In the genomic region with DNA sequence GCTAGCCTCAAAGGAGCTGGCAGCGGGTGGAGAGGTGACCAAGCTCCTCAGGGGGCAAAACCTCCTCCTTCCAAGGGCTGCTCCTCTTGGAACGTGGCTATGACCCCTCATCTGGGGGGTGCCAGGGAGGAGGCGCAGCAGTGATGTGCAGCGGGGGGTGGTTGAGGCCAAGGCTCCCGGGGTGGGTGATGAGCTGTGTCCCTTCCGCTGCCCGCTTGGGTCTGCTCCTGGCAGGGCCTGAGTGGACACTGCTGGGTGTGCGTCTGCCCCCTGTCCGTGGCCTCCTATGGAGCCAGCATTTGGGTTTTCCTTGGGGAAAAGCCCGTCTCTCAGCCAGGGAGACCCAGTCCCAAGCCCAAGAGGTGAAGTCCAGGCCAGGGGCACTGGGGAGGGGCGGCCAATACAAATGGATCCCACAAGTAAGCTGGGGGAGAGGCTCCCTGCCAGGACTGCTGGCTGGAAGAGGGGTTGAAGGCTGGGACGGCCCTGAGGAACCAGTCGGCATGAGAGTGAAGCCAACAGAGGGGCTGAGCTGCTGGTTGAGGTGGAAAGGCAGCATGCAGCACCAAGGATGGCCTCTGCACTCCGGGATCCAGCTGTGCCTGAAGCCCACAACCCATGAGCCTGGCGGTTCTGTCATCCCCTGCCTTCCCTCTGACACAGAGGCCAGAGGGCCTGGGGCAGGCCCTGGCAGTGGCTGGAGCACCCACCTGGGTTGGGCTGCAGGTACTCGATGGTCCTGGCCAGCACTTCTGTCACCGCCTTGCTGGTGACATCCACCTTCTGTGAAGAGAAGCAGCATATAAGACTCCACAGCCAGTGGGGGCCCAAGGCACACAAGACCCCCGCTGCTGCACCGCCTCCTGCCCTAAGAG, we compare ENCODE assay signal across 1 cellular context.
TF ChIP-seq lines count a peak whose summit lies in the region.

No MANE protein-coding gene starts in this region.

TF ChIP-seq in HepG2, 621 proteins besides CTCF, POLR2A, EP300 and RAD21:
- no peak for TF ChIP-seq ZNF672 (CRISPR knock-in tag; IDR thresholded peaks at IDR 0.05)
- no peak for TF ChIP-seq MIER2 (CRISPR knock-in tag; IDR thresholded peaks at IDR 0.05)
- TF ChIP-seq TARDBP (CRISPR knock-in tag; IDR thresholded peaks at IDR 0.05), result no peak
- TF ChIP-seq MXI1 (IDR thresholded peaks at IDR 0.05; ENCODE audit: borderline replicate concordance, low read depth, low read length), result no peak
- TF ChIP-seq AGO1 (IDR thresholded peaks at IDR 0.05; ENCODE audit: low read depth, low read length, poor library complexity, severe bottlenecking), result peak; percentile 82
- no peak for TF ChIP-seq ZNF709 (CRISPR knock-in tag; IDR thresholded peaks at IDR 0.05)
- TF ChIP-seq AGO2 (optimal IDR thresholded peaks at IDR 0.05; ENCODE audit: low read depth, low read length), result peak; percentile 14
- no peak for TF ChIP-seq TSC22D2 (CRISPR knock-in tag; IDR thresholded peaks at IDR 0.05; ENCODE audit: borderline replicate concordance)
- no peak for TF ChIP-seq ZMYM4 (CRISPR knock-in tag; IDR thresholded peaks at IDR 0.05)
